ENCODE assay signal across 1 cellular context in genomic region chr2:27133905-27134780, GRCh38.
TF ChIP-seq lines count a peak whose summit lies in the region.

Gene PREB (minus strand): TSS chr2:27134636. CDS start chr2:27134421, 215 bp downstream.

TF ChIP-seq in K562, 482 proteins besides CTCF, POLR2A, EP300 and RAD21 (continued from another document):
- TF ChIP-seq ZNF592 (IDR thresholded peaks at IDR 0.05) (no peak), PML (IDR thresholded peaks at IDR 0.05; ENCODE audit: low read length) (peak; percentile 67; the same call in 1 of the 2 replicates), KAT7 (CRISPR knock-in tag; IDR thresholded peaks at IDR 0.05; ENCODE audit: borderline replicate concordance) (peak; percentile 90; the same call in 1 of the 2 replicates), POU5F1 (IDR thresholded peaks at IDR 0.05; ENCODE audit: borderline replicate concordance, low read depth, low read length, partially characterized antibody) (peak; percentile 93), KHSRP (IDR thresholded peaks at IDR 0.05) (no peak), ZNF431 (CRISPR knock-in tag; IDR thresholded peaks at IDR 0.05) (no peak), ZNF830 (CRISPR knock-in tag; IDR thresholded peaks at IDR 0.05) (no peak), ZNF780A (CRISPR knock-in tag; IDR thresholded peaks at IDR 0.05) (no peak), RBM22 (IDR thresholded peaks at IDR 0.05; ENCODE audit: low read depth, low read length, poor library complexity, severe bottlenecking) (no peak), NKRF (IDR thresholded peaks at IDR 0.05; ENCODE audit: borderline replicate concordance) (peak; percentile 26; the same call in 1 of the 2 replicates), ZNF253 (CRISPR knock-in tag; conservative IDR thresholded peaks at IDR 0.05) (no peak), ATF1 (CRISPR knock-in tag; IDR thresholded peaks at IDR 0.05) (no peak), ATF1 (tag; IDR thresholded peaks at IDR 0.05) (peak; percentile 88), NR3C1 (CRISPR knock-in tag; IDR thresholded peaks at IDR 0.05) (no peak), TAF1 (IDR thresholded peaks at IDR 0.05; ENCODE audit: control insufficient read depth, extremely low read depth, insufficient read depth, low read length, severe bottlenecking) (peak; percentile 49), ZBTB12 (CRISPR knock-in tag; IDR thresholded peaks at IDR 0.05) (0 out of 2 replicates have a peak, but pooled peaks have one; percentile 27), CUX1 (CRISPR knock-in tag; IDR thresholded peaks at IDR 0.05) (no peak), BACH1 (tag; IDR thresholded peaks at IDR 0.05) (no peak)
